ENCODE assay signal across 16 cellular contexts in genomic region chr22:19111140-19111539, GRCh38. TPM values are rescaled to one million over a fixed set of nuclear protein-coding genes. Genes with fewer than 3 reads are reported as not detected.
DNase-seq lines count a peak whose midpoint lies in the region; ATAC-seq and TF ChIP-seq lines count a peak whose summit lies in the region.
"Had no signal": no experiment of that assay in that cellular context is flagged by ENCODE, and none has a peak within 500 bp of the region (broad histone marks: within the 10 kb centered on the region; RNA-seq: fewer than 3 reads in every experiment).

No MANE protein-coding gene starts in this region.

- TF ChIP-seq CTCF in PC-3 (conservative IDR thresholded peaks at IDR 0.05; ENCODE audit: low read depth, low read length), result 0 out of 2 replicates have a peak, but pooled peaks have one; percentile 13
- TF ChIP-seq CTCF in foreskin keratinocyte (conservative IDR thresholded peaks at IDR 0.05), result peak; percentile 17
- no peak for TF ChIP-seq CTCF in testis (IDR thresholded peaks at IDR 0.05)

- no peak for TF ChIP-seq POLR2A in testis (IDR thresholded peaks at IDR 0.05)

- peak overlapping the region; percentile 15 to 94 (median 80); a peak in 18 of 22 replicates for H3K4me2 ChIP-seq in BLaER1 treated with 17β-estradiol and CSF1 and Interleukin-3, amounts not matched to agents 10 nM and 100 nM
- H3K4me2 ChIP-seq in PC-3 (ENCODE audit: low read length), result no peak overlapping the region

- peaks cover 28 to 95% (median 68%) of the 10 kb centered on the region in 11 experiments for H4K20me1 ChIP-seq in BLaER1 treated with 17β-estradiol and CSF1 and Interleukin-3, amounts not matched to agents 10 nM and 100 nM
- H4K20me1 ChIP-seq in PC-3 (ENCODE audit: low read length), result peaks cover 55% of the 10 kb centered on the region; the same call in 1 of the 2 replicates

- H3K9me3 ChIP-seq in BLaER1 treated with 17β-estradiol and CSF1 and Interleukin-3, amounts not matched to agents 10 nM and 100 nM (replicated peaks in 1 of 11), result no peaks in the 10 kb centered on the region
- H3K9me3 ChIP-seq in CD8-positive, alpha-beta memory T cell (ENCODE audit: low read length), result no peaks in the 10 kb centered on the region
- H3K9me3 ChIP-seq in PC-3 (ENCODE audit: low read length) (no peaks in the 10 kb centered on the region), testis (no peaks in the 10 kb centered on the region)
- H3K9me3 ChIP-seq: body of pancreas had no signal

- H3K27me3 Mint-ChIP-seq in CD8-positive, alpha-beta memory T cell, result peaks cover 0 to 1% of the 10 kb centered on the region in 2 donors
- H3K27me3 Mint-ChIP-seq: stimulated activated naive B cell treated with anti-CD40 and anti-IgM and Interleukin-4, amounts not matched to agents 10 μg/mL and 1 μg/mL and 100 μg/mL, for 72 hours had no signal

- peaks cover 0 to 14% (median 0%) of the 10 kb centered on the region in 3 donors for H3K36me3 Mint-ChIP-seq in CD8-positive, alpha-beta memory T cell

- 85 to 91% methylated on average over 3 of the region's 3 CpGs for WGBS in testis, 2 donors

- H3K9me3 Mint-ChIP-seq in CD8-positive, alpha-beta memory T cell, result no peaks in the 10 kb centered on the region
- H3K9me3 Mint-ChIP-seq: activated T-cell treated with anti-CD3 and anti-CD28 coated beads, Interleukin-2, amount 50 U/mL, for 4 hours; stimulated activated naive B cell treated with anti-CD40 and anti-IgM and Interleukin-4, amounts not matched to agents 10 μg/mL and 1 μg/mL and 100 μg/mL, for 72 hours had no signal

- peak overlapping the region in 8 of 11 experiments; percentile 4 to 80 (median 32); a peak in 11 of 22 replicates for H3K9ac ChIP-seq in BLaER1 treated with 17β-estradiol and CSF1 and Interleukin-3, amounts not matched to agents 10 nM and 100 nM
- H3K9ac ChIP-seq in PC-3 (ENCODE audit: low read length), result no peak overlapping the region

- H3K9me2 ChIP-seq in PC-3 (replicated peaks; ENCODE audit: low read length), result no peaks in the 10 kb centered on the region

- intact Hi-C loops in PC-3 (cut with micrococcal nuclease) (no loop called here), testis (cut with DNase I; ENCODE audit: low total_unique reads) (no loop called here)

- H3K4me3 Mint-ChIP-seq in CD8-positive, alpha-beta memory T cell, result peak overlapping the region in 4 of 7 donors; percentile 16 to 36 (median 26)
- H3K4me3 Mint-ChIP-seq: activated T-cell treated with anti-CD3 and anti-CD28 coated beads, Interleukin-2, amount 50 U/mL, for 4 hours; stimulated activated naive B cell treated with anti-CD40 and anti-IgM and Interleukin-4, amounts not matched to agents 10 μg/mL and 1 μg/mL and 100 μg/mL, for 72 hours had no signal

- CTCF ChIA-PET in CD8-positive, alpha-beta memory T cell (lab: Charles Lee), result interaction anchor here (1.2 kb wide), 1 partner anchor 11 kb away, joined by 3 read pairs; the partner anchor contains the start of gene DGCR2
- CTCF ChIA-PET in PC-3 (lab: Charles Lee), result no interaction called here

- peaks cover 84% of the 10 kb centered on the region for H3K79me2 ChIP-seq in PC-3 (ENCODE audit: low read length)

- BruUV-seq in PC-3 (replicated peaks; lab: Mats Ljungman, UMichigan), result no TSS peak

- DNase-seq in CD8-positive, alpha-beta memory T cell, result no peak
- DNase-seq in PC-3 (no peak), foreskin keratinocyte (no peak), testis (no peak), midbrain (lab: John Stamatoyannopoulos, UW) (no peak)
- DNase-seq: activated T-cell treated with anti-CD3 and anti-CD28 coated beads, Interleukin-2, amount 50 U/mL, for 4 hours; body of pancreas; Kasumi-1; kidney; Right ventricle myocardium superior; stimulated activated CD4-positive, alpha-beta T cell treated with anti-CD3 and anti-CD28 coated beads, Interleukin-2, amount 100 ng/mL, for 48 hours; stimulated activated naive B cell treated with anti-CD40 and anti-IgM and Interleukin-4, amounts not matched to agents 10 μg/mL and 1 μg/mL and 100 μg/mL, for 72 hours had no signal

- POLR2A ChIA-PET in CD8-positive, alpha-beta memory T cell (lab: Charles Lee), result interaction anchor here (0.7 to 1.5 kb wide), 2 partner anchors 11 to 35 kb away, joined by 4 to 11 read pairs; partner anchors contain the start of gene DGCR2
- POLR2A ChIA-PET in PC-3 (lab: Charles Lee; ENCODE audit: unreplicated experiment), result no interaction called here

- no peaks in the 10 kb centered on the region for H3F3A ChIP-seq in PC-3 (ENCODE audit: low read length, unreplicated experiment)

- no peaks in the 10 kb centered on the region for H3K27me3 ChIP-seq in BLaER1 treated with 17β-estradiol and CSF1 and Interleukin-3, amounts not matched to agents 10 nM and 100 nM
- no peaks in the 10 kb centered on the region for H3K27me3 ChIP-seq in CD8-positive, alpha-beta memory T cell (ENCODE audit: insufficient read depth, low read length, poor library complexity, severe bottlenecking)
- H3K27me3 ChIP-seq in PC-3 (ENCODE audit: low read length), result no peaks in the 10 kb centered on the region
- H3K27me3 ChIP-seq in foreskin keratinocyte, result no peaks in the 10 kb centered on the region
- no peaks in the 10 kb centered on the region for H3K27me3 ChIP-seq in testis
- H3K27me3 ChIP-seq: body of pancreas had no signal

- H3K4me1 Mint-ChIP-seq in CD8-positive, alpha-beta memory T cell, result peaks cover 74 to 88% (median 87%) of the 10 kb centered on the region in 3 donors

- ATAC-seq in PC-3, result no peak
- no peak for ATAC-seq in foreskin keratinocyte
- ATAC-seq in HG02840 (IDR thresholded peaks at IDR 0.05; ENCODE audit: low FRiP score, unreplicated experiment), result no peak
- ATAC-seq: activated T-cell treated with anti-CD3 and anti-CD28 coated beads, Interleukin-2, amount 50 U/mL, for 4 hours; body of pancreas; stimulated activated naive B cell treated with anti-CD40 and anti-IgM and Interleukin-4, amounts not matched to agents 10 μg/mL and 1 μg/mL and 100 μg/mL, for 72 hours had no signal

- peak overlapping the region; percentile 49 to 91 (median 90) for H3K27ac Mint-ChIP-seq in CD8-positive, alpha-beta memory T cell
- H3K27ac Mint-ChIP-seq: stimulated activated naive B cell treated with anti-CD40 and anti-IgM and Interleukin-4, amounts not matched to agents 10 μg/mL and 1 μg/mL and 100 μg/mL, for 72 hours had no signal

- peaks cover 5 to 68% (median 30%) of the 10 kb centered on the region in 11 experiments; a peak in 21 of 22 replicates for H3K36me3 ChIP-seq in BLaER1 treated with 17β-estradiol and CSF1 and Interleukin-3, amounts not matched to agents 10 nM and 100 nM
- H3K36me3 ChIP-seq in CD8-positive, alpha-beta memory T cell (ENCODE audit: insufficient read depth, low read length), result peaks cover 3% of the 10 kb centered on the region
- H3K36me3 ChIP-seq in PC-3 (ENCODE audit: low read depth, low read length) (no peaks in the 10 kb centered on the region), testis (ENCODE audit: low read depth, missing control alignments) (no peaks in the 10 kb centered on the region)

- no peak overlapping the region for H2AFZ ChIP-seq in PC-3 (ENCODE audit: low read length)

- H3K4me3 ChIP-seq in BLaER1 treated with 17β-estradiol and CSF1 and Interleukin-3, amounts not matched to agents 10 nM and 100 nM, result 0 out of 20 replicates have a peak overlapping the region, but pooled peaks of 1 of the 10 experiments have one; percentile 4
- no peak overlapping the region for H3K4me3 ChIP-seq in CD8-positive, alpha-beta memory T cell (ENCODE audit: low read length)
- H3K4me3 ChIP-seq in PC-3 (ENCODE audit: low read length) (no peak overlapping the region), testis (no peak overlapping the region)
- H3K4me3 ChIP-seq: body of pancreas had no signal

- peaks cover 58 to 93% (median 76%) of the 10 kb centered on the region in 10 experiments for H3K4me1 ChIP-seq in BLaER1 treated with 17β-estradiol and CSF1 and Interleukin-3, amounts not matched to agents 10 nM and 100 nM
- peaks cover 70% of the 10 kb centered on the region for H3K4me1 ChIP-seq in CD8-positive, alpha-beta memory T cell (ENCODE audit: insufficient read depth, low read length)
- peaks cover 8% of the 10 kb centered on the region; the same call in 1 of the 2 replicates for H3K4me1 ChIP-seq in PC-3 (ENCODE audit: insufficient read depth, low read length)
- peaks cover 22% of the 10 kb centered on the region for H3K4me1 ChIP-seq in foreskin keratinocyte
- H3K4me1 ChIP-seq in testis, result peaks cover 10% of the 10 kb centered on the region

- peak overlapping the region in 9 of 11 experiments; percentile 80 to 91 (median 89); a peak in 18 of 22 replicates for H3K27ac ChIP-seq in BLaER1 treated with 17β-estradiol and CSF1 and Interleukin-3, amounts not matched to agents 10 nM and 100 nM
- H3K27ac ChIP-seq in CD8-positive, alpha-beta memory T cell (ENCODE audit: low read depth, low read length), result no peak overlapping the region
- H3K27ac ChIP-seq in PC-3 (ENCODE audit: low read length), result no peak overlapping the region
- no peak overlapping the region for H3K27ac ChIP-seq in foreskin keratinocyte
- no peak overlapping the region for H3K27ac ChIP-seq in testis

RNA-seq across cellular contexts. Expression of gene DGCR2, which starts 11.1 kb away (rescaled TPM):
- 10 to 100 TPM; 26.9 to 28.4 TPM for total RNA-seq in CD8-positive, alpha-beta memory T cell
- 51.7 TPM for polyA plus RNA-seq in CD8-positive, alpha-beta memory T cell
- total RNA-seq in PC-3 (2014; rRNA removed), result 36.1 and 46.1 TPM in 2 replicates
- total RNA-seq in foreskin keratinocyte, result 40.4 and 43.1 TPM in 2 replicates
- 22.9 and 23.0 TPM in 2 replicates for polyA plus RNA-seq in foreskin keratinocyte
- total RNA-seq in testis, result 100 to 1,000 TPM in 1 of 2 donors, 10 to 100 TPM in 1; 89.5 to 106 TPM
- polyA plus RNA-seq in testis (ENCODE audit: insufficient read depth, low read depth, low replicate concordance), result 64.6 TPM

RNA-seq across cellular contexts. Expression of gene TSSK2, which starts 20.0 kb away (rescaled TPM):
- not detected for total RNA-seq in CD8-positive, alpha-beta memory T cell
- not detected for polyA plus RNA-seq in CD8-positive, alpha-beta memory T cell
- total RNA-seq in PC-3 (2014; rRNA removed) (0.17 TPM in 1 of 2 replicates, not detected in the other), foreskin keratinocyte (not detected in 2 replicates), testis (100 to 1,000 TPM in 1 of 2 donors, 10 to 100 TPM in 1; 66.0 to 188 TPM)
- polyA plus RNA-seq in foreskin keratinocyte (not detected in 2 replicates), testis (ENCODE audit: insufficient read depth, low read depth, low replicate concordance) (205 TPM)
- total RNA-seq: activated T-cell treated with anti-CD3 and anti-CD28 coated beads, Interleukin-2, amount 50 U/mL, for 4 hours; kidney; mucosa of gallbladder; renal cortical epithelial cell; Right ventricle myocardium superior had no signal

RNA-seq across cellular contexts. Expression of gene ESS2, which starts 33.3 kb away (rescaled TPM):
- total RNA-seq in CD8-positive, alpha-beta memory T cell, result 10 to 100 TPM; 18.7 to 19.6 TPM
- 9.3 TPM for polyA plus RNA-seq in CD8-positive, alpha-beta memory T cell
- total RNA-seq in PC-3 (2014; rRNA removed) (12.6 and 22.9 TPM in 2 replicates), foreskin keratinocyte (18.1 and 18.7 TPM in 2 replicates), testis (10 to 100 TPM; 27.4 to 38.0 TPM)
- polyA plus RNA-seq in foreskin keratinocyte (19.8 and 22.2 TPM in 2 replicates), testis (ENCODE audit: insufficient read depth, low read depth, low replicate concordance) (42.9 TPM)

RNA-seq across cellular contexts. Expression of gene GSC2, which starts 39.0 kb away (rescaled TPM):
- total RNA-seq in CD8-positive, alpha-beta memory T cell, result not detected
- not detected for polyA plus RNA-seq in CD8-positive, alpha-beta memory T cell
- total RNA-seq in PC-3 (2014; rRNA removed) (not detected in 2 replicates), foreskin keratinocyte (not detected in 2 replicates), testis (10 to 100 TPM; 15.3 to 16.0 TPM)
- polyA plus RNA-seq in foreskin keratinocyte (not detected in 2 replicates), testis (ENCODE audit: insufficient read depth, low read depth, low replicate concordance) (2.3 TPM)
- total RNA-seq: activated T-cell treated with anti-CD3 and anti-CD28 coated beads, Interleukin-2, amount 50 U/mL, for 4 hours; body of pancreas; kidney; mucosa of gallbladder; renal cortical epithelial cell; Right ventricle myocardium superior had no signal

Comparison
In these comparisons a context has a peak if more than half of its experiments do, and no peak if none do; other contexts are left out.
1. H3K27ac ChIP-seq: peak in BLaER1 treated with 17β-estradiol and CSF1 and Interleukin-3, amounts not matched to agents 10 nM and 100 nM (9 of 11); none in CD8-positive, alpha-beta memory T cell (single experiment), PC-3 (single experiment), foreskin keratinocyte (single experiment) and testis (0 of 2).
2. CTCF ChIP-seq: peak in PC-3 (single experiment) and foreskin keratinocyte (single experiment); none in testis (0 of 3).
3. RNA of gene TSSK2, which starts 20.0 kb away (total RNA-seq): 66.0 to 188 TPM in testis; not detected in CD8-positive, alpha-beta memory T cell, 0.17 TPM in PC-3 and not detected in foreskin keratinocyte; every median in the first group is over 10 times any median in the second.